ENCODE assay signal across 8 cellular contexts in the genomic region with DNA sequence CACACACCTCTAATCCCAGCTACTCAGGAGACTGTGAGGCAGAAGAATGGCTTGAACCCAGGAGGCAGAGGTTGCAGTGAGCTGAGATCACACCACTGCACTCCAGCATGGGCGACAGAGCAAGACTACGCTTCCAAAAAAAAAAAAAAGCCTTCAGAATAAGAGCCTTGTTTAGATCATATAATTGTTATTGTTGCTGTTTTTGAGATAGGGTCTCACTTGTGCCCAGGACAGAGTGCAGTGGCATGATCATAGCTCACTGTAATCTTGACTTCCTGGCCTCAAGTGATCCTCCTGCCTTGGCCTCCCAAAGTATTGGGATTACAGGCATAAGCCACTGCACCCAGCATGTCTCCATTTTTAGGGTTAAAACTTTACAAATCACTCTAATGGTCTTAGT.
A peak's percentile ranks its signal among the peaks of the same experiment; 100 is the strongest.
DNase-seq lines count a peak whose midpoint lies in the region; ATAC-seq and TF ChIP-seq lines count a peak whose summit lies in the region.
"Not testable (repeated sequence)": the region's sequence is repeated elsewhere in the genome, so short reads cannot be mapped to it uniquely, and the experiment has no call there.

No MANE protein-coding gene starts in this region.

- peaks cover 66% of the 10 kb centered on the region for H3K79me2 ChIP-seq in GM23248 (ENCODE audit: insufficient read depth)

- TF ChIP-seq POLR2A in gastrocnemius medialis (IDR thresholded peaks at IDR 0.05), result not testable (repeated sequence)

- H3K36me3 Mint-ChIP-seq in chondrocyte (ENCODE audit: low read depth); osteocyte (ENCODE audit: unreplicated experiment): not testable (repeated sequence)
- H3K36me3 Mint-ChIP-seq in mesothelial cell of epicardium (peaks cover 10% of the 10 kb centered on the region), type B pancreatic cell (peaks cover 20% of the 10 kb centered on the region)

- not testable (repeated sequence) for H3K27me3 Mint-ChIP-seq in chondrocyte (ENCODE audit: low read depth); mesothelial cell of epicardium (ENCODE audit: low read depth); osteocyte (ENCODE audit: unreplicated experiment); type B pancreatic cell

- H3K9me3 ChIP-seq in GM23248 (ENCODE audit: low read depth); heart right ventricle; right cardiac atrium (ENCODE audit: control insufficient read depth, low read length); gastrocnemius medialis: not testable (repeated sequence)

- H3K4me1 Mint-ChIP-seq in chondrocyte (ENCODE audit: low read depth), result peaks cover 12% of the 10 kb centered on the region
- peaks cover 19% of the 10 kb centered on the region for H3K4me1 Mint-ChIP-seq in mesothelial cell of epicardium
- H3K4me1 Mint-ChIP-seq in osteocyte (ENCODE audit: unreplicated experiment), result peaks cover 13% of the 10 kb centered on the region
- H3K4me1 Mint-ChIP-seq in type B pancreatic cell (ENCODE audit: unreplicated experiment), result peaks cover 16% of the 10 kb centered on the region

- H3K4me3 Mint-ChIP-seq in chondrocyte (ENCODE audit: unreplicated experiment); mesothelial cell of epicardium; osteocyte (ENCODE audit: unreplicated experiment); type B pancreatic cell: not testable (repeated sequence)

- H3K27ac ChIP-seq in GM23248 (peak overlapping the region; percentile 40; the same call in 1 of the 2 replicates), heart right ventricle (peak overlapping the region in 7 of 10 donors; percentile 28 to 70 (median 41)), right cardiac atrium (ENCODE audit: low read length) (peak overlapping the region; percentile 13), gastrocnemius medialis (peak overlapping the region; percentile 84 to 86 (median 85))

- in situ Hi-C loops in GM23248 (cut with MboI); gastrocnemius medialis (cut with MboI; ENCODE audit: low sequenced_read_pairs in 4 of 4): not testable (repeated sequence)

- ATAC-seq in heart right ventricle, right cardiac atrium, gastrocnemius medialis: not testable (repeated sequence)

- H3K36me3 ChIP-seq in GM23248 (ENCODE audit: low read depth); heart right ventricle; gastrocnemius medialis: not testable (repeated sequence)

- not testable (repeated sequence) for H3K9me3 Mint-ChIP-seq in chondrocyte (ENCODE audit: low read depth); mesothelial cell of epicardium; osteocyte (ENCODE audit: unreplicated experiment); type B pancreatic cell

- not testable (repeated sequence) for DNase-seq in GM23248; chondrocyte (ENCODE audit: low spot score); heart right ventricle; right cardiac atrium; mesothelial cell of epicardium (ENCODE audit: low spot score in 2 of 2, unreplicated experiment in 2 of 2); osteocyte (ENCODE audit: extremely low spot score, unreplicated experiment); gastrocnemius medialis; type B pancreatic cell (ENCODE audit: extremely low spot score, unreplicated experiment)

- not testable (repeated sequence) for H3K4me3 ChIP-seq in GM23248; heart right ventricle; right cardiac atrium (ENCODE audit: low read length); gastrocnemius medialis

- not testable (repeated sequence) for H3K27me3 ChIP-seq in GM23248 (replicated peaks; ENCODE audit: insufficient read depth); heart right ventricle; right cardiac atrium (ENCODE audit: control insufficient read depth, insufficient read depth); gastrocnemius medialis

- not testable (repeated sequence) for H3K9ac ChIP-seq in GM23248

- H3K27ac Mint-ChIP-seq in chondrocyte (ENCODE audit: unreplicated experiment) (peak overlapping the region; percentile 85), mesothelial cell of epicardium (peak overlapping the region; percentile 95), osteocyte (ENCODE audit: unreplicated experiment) (peak overlapping the region; percentile 81), type B pancreatic cell (peak overlapping the region; percentile 92)

- not testable (repeated sequence) for TF ChIP-seq CTCF in chondrocyte (IDR thresholded peaks at IDR 0.05); heart right ventricle (IDR thresholded peaks at IDR 0.05); mesothelial cell of epicardium (IDR thresholded peaks at IDR 0.05; ENCODE audit: unreplicated experiment); osteocyte (IDR thresholded peaks at IDR 0.05); gastrocnemius medialis (IDR thresholded peaks at IDR 0.05 in 4 of 5, conservative IDR thresholded peaks at IDR 0.05 in 1 of 5); type B pancreatic cell (conservative IDR thresholded peaks at IDR 0.05)

- not testable (repeated sequence) for H4K20me1 ChIP-seq in GM23248 (ENCODE audit: insufficient read depth)

- not testable (repeated sequence) for H3K4me2 ChIP-seq in GM23248 (ENCODE audit: unreplicated experiment)

- WGBS in GM23248 (ENCODE audit: low coverage in 1 of 2, low lambda C conversion rate in 2 of 2, missing lambda C conversion rate in 2 of 2), 2 experiments, result 76 to 83% methylated on average over 2 of the region's 2 CpGs
- WGBS in heart right ventricle, 2 donors, result 94 to 95% methylated on average over 2 of the region's 2 CpGs
- WGBS in right cardiac atrium, result 90% methylated on average over 2 of the region's 2 CpGs

- H2AFZ ChIP-seq in GM23248, result not testable (repeated sequence)

- not testable (repeated sequence) for H3K4me1 ChIP-seq in GM23248 (ENCODE audit: insufficient read depth); right cardiac atrium (ENCODE audit: control insufficient read depth, insufficient read depth, low read length)
- H3K4me1 ChIP-seq in heart right ventricle (peaks cover 0 to 37% (median 17%) of the 10 kb centered on the region in 9 donors), gastrocnemius medialis (peaks cover 30 to 42% of the 10 kb centered on the region in 2 donors)

- H3K9me2 ChIP-seq in GM23248 (ENCODE audit: insufficient read depth), result not testable (repeated sequence)

- H3F3A ChIP-seq in GM23248 (ENCODE audit: insufficient read depth), result not testable (repeated sequence)

- intact Hi-C loops in heart right ventricle (cut with DNase I); gastrocnemius medialis (cut with DNase I; ENCODE audit: low total_unique reads): not testable (repeated sequence)
- intact Hi-C loops in right cardiac atrium (cut with DNase I), result loop anchor here in 1 of 4 donors (10.0 kb wide), 1 partner anchor 61 kb away; no protein-coding TSS in a partner anchor

Comparison
In these comparisons a context has a peak if more than half of its experiments do, and no peak if none do; other contexts are left out.
1. H3K27ac ChIP-seq: peak in every context shown above with its lines; median percentile 85 in gastrocnemius medialis; 41 in heart right ventricle; 40 in GM23248; 13 in right cardiac atrium.